8 cellular contexts compared by ENCODE assay signal in the genomic region with DNA sequence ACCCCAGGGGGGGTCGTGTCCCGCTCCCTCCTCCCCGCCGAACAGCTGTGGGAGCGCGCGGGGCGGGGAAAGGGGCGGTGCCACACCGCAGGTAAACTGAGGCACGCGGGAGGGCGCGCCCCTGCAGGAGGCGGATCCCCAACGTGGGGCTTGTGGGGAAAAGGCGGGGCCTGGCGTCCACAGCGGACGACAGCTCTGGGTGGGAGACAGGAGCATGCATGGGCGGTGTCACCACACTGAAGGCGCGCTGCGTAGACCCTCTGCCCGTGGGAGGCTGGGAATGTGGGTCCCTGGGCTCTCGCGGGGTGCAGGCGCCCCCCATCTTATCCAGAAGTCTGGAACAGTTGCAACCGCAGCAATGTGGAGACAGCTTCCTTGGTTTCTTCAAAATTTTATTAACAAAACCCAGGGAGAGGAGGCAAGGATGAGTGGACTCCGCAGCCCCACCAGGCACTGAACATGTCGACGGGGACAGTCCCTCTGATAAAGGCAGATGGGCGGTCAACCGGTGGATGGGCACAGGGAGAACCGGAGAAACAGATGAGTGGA. TPM values are rescaled to one million over a fixed set of nuclear protein-coding genes. Genes with fewer than 3 reads are reported as not detected.
DNase-seq lines count a peak whose midpoint lies in the region; ATAC-seq, FAIRE-seq and TF ChIP-seq lines count a peak whose summit lies in the region.

No MANE protein-coding gene starts in this region.

- peaks cover 10% of the 10 kb centered on the region for H3K36me3 ChIP-seq in astrocyte (ENCODE audit: insufficient read depth, low read length)
- peaks cover 17% of the 10 kb centered on the region for H3K36me3 ChIP-seq in thoracic aorta

- peak overlapping the region; percentile 81 for H2AFZ ChIP-seq in astrocyte (ENCODE audit: low read depth, low read length)

- no peaks in the 10 kb centered on the region for H3K27me3 Mint-ChIP-seq in T-helper 2 cell treated with Interferon-gamma antibody and Interleukin-4, amounts not matched to agents 5 μg/mL and 100 μg/mL, for 36 hours (ENCODE audit: low read depth)
- no peaks in the 10 kb centered on the region for H3K27me3 Mint-ChIP-seq in astrocyte (ENCODE audit: low read depth, unreplicated experiment)

- H3K9ac ChIP-seq in astrocyte (ENCODE audit: low read length) = peak overlapping the region; percentile 98

- H3K27ac ChIP-seq in astrocyte (ENCODE audit: low read depth, low read length) (peak overlapping the region; percentile 87), thoracic aorta (peak overlapping the region; percentile 77 to 90)

- peaks cover 69% of the 10 kb centered on the region for H3K36me3 Mint-ChIP-seq in T-helper 2 cell treated with Interferon-gamma antibody and Interleukin-4, amounts not matched to agents 5 μg/mL and 100 μg/mL, for 36 hours (ENCODE audit: low read depth)
- peaks cover 20% of the 10 kb centered on the region for H3K36me3 Mint-ChIP-seq in astrocyte (ENCODE audit: low read depth, unreplicated experiment)

- H3K9me3 ChIP-seq in astrocyte (ENCODE audit: insufficient read depth, low read depth, low read length) (no peaks in the 10 kb centered on the region), thoracic aorta (no peaks in the 10 kb centered on the region)

- peaks cover 42% of the 10 kb centered on the region for H3K4me1 ChIP-seq in astrocyte (ENCODE audit: insufficient read depth, low read length)
- H3K4me1 ChIP-seq in thoracic aorta (ENCODE audit: control insufficient read depth in 1 of 2, low read depth in 2 of 2) = peaks cover 13 to 35% of the 10 kb centered on the region in 2 donors

- no peak for DNase-seq in T-helper 2 cell treated with Interferon-gamma antibody and Interleukin-4, amounts not matched to agents 5 μg/mL and 100 μg/mL, for 36 hours (ENCODE audit: low spot score)
- DNase-seq in T-helper 2 cell = no peak
- no peak for DNase-seq in astrocyte (ENCODE audit: low read depth)
- DNase-seq in left lobe of liver (ENCODE audit: low spot score) = no peak
- no peak for DNase-seq in thoracic aorta (ENCODE audit: low spot score)
- no peak for DNase-seq in 8988T
- no peak for DNase-seq in GDM1 (lab: John Stamatoyannopoulos, UW)

- no peak for TF ChIP-seq CTCF in astrocyte (IDR thresholded peaks at IDR 0.05; ENCODE audit: insufficient read depth, low read depth, low read length)
- no peak for TF ChIP-seq CTCF in thoracic aorta (IDR thresholded peaks at IDR 0.05)

- no peaks in the 10 kb centered on the region for H3K27me3 ChIP-seq in astrocyte (ENCODE audit: insufficient read depth, low read length)
- no peaks in the 10 kb centered on the region for H3K27me3 ChIP-seq in thoracic aorta (replicated peaks; ENCODE audit: insufficient read depth)

- H3K27ac Mint-ChIP-seq in T-helper 2 cell treated with Interferon-gamma antibody and Interleukin-4, amounts not matched to agents 5 μg/mL and 100 μg/mL, for 36 hours = peak overlapping the region; percentile 95
- no peak overlapping the region for H3K27ac Mint-ChIP-seq in astrocyte (ENCODE audit: unreplicated experiment)

- H3K4me3 ChIP-seq in astrocyte (ENCODE audit: insufficient read depth, low read depth, low read length) (peak overlapping the region; percentile 96), thoracic aorta (peak overlapping the region; percentile 90)

- peak overlapping the region; percentile 90 for H3K4me3 Mint-ChIP-seq in T-helper 2 cell treated with Interferon-gamma antibody and Interleukin-4, amounts not matched to agents 5 μg/mL and 100 μg/mL, for 36 hours
- peak overlapping the region; percentile 96 for H3K4me3 Mint-ChIP-seq in astrocyte (ENCODE audit: unreplicated experiment)

- peaks cover 59% of the 10 kb centered on the region for H3K79me2 ChIP-seq in astrocyte (ENCODE audit: insufficient read depth, low read length)

- no peaks in the 10 kb centered on the region for H3K9me3 Mint-ChIP-seq in T-helper 2 cell treated with Interferon-gamma antibody and Interleukin-4, amounts not matched to agents 5 μg/mL and 100 μg/mL, for 36 hours
- no peaks in the 10 kb centered on the region for H3K9me3 Mint-ChIP-seq in astrocyte (ENCODE audit: unreplicated experiment)

- peaks cover 23% of the 10 kb centered on the region for H4K20me1 ChIP-seq in astrocyte (ENCODE audit: insufficient read depth, low read length)

- H3K4me2 ChIP-seq in astrocyte (ENCODE audit: low read length) = peak overlapping the region; percentile 100

- H3K4me1 Mint-ChIP-seq in T-helper 2 cell treated with Interferon-gamma antibody and Interleukin-4, amounts not matched to agents 5 μg/mL and 100 μg/mL, for 36 hours (ENCODE audit: low read depth) = peaks cover 42% of the 10 kb centered on the region
- peaks cover 19% of the 10 kb centered on the region for H3K4me1 Mint-ChIP-seq in astrocyte (ENCODE audit: low read depth, unreplicated experiment)

- FAIRE-seq in astrocyte (lab: Jason Lieb, UNC) = no peak

- ATAC-seq in left lobe of liver (peak; percentile 0), thoracic aorta (ENCODE audit: insufficient number of reproducible peaks, low FRiP score, low read depth) (no peak), HG03378 (IDR thresholded peaks at IDR 0.05; ENCODE audit: unreplicated experiment) (no peak)

RNA-seq across cellular contexts. Expression of gene MBD1, which starts 0.7 kb away (rescaled TPM):
- total RNA-seq in astrocyte (62.8 and 74.4 TPM in 2 replicates), left lobe of liver (33.6 TPM), thoracic aorta (100 to 1,000 TPM; 103 to 107 TPM)

RNA-seq across cellular contexts. Expression of gene CXXC1, which starts 5.4 kb away (rescaled TPM):
- total RNA-seq in astrocyte (46.3 and 50.6 TPM in 2 replicates), left lobe of liver (35.1 TPM), thoracic aorta (10 to 100 TPM; 47.9 to 88.5 TPM)

RNA-seq across cellular contexts. Expression of gene CFAP53, which starts 15.8 kb away (rescaled TPM):
- total RNA-seq in astrocyte = 0.46 and 0.68 TPM in 2 replicates
- total RNA-seq in left lobe of liver = 0.25 TPM
- total RNA-seq in thoracic aorta = under 1 TPM in 1 of 2 donors, not detected in 1; 0.35 TPM
